ENCODE assay signal across 18 cellular contexts in the genomic region with DNA sequence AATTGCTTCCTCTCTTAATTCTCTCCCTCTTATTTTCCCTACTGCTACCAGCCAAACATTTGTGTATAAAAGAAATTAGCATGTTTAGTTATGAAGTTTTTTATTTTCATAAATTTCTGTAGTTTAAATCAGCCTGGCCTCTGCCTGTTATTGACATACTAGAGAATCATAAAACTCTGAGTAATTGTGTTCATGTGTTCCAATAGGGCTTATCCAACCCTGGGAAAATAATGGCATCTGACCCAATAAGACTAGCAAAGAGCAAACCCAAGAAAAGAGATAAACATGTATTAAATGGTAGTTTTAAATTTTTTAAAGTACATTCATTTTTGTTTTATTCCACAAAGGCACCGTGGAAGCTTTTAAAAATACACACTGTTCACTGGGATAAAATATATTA.
DNase-seq lines count a peak whose midpoint lies in the region; ATAC-seq, FAIRE-seq and TF ChIP-seq lines count a peak whose summit lies in the region.
"Had no signal": no experiment of that assay in that cellular context is flagged by ENCODE, and none has a peak within 500 bp of the region (broad histone marks: within the 10 kb centered on the region; RNA-seq: fewer than 3 reads in every experiment).

No MANE protein-coding gene starts in this region.

- H3K36me3 Mint-ChIP-seq in astrocyte (ENCODE audit: low read depth, unreplicated experiment), result no peaks in the 10 kb centered on the region
- peaks cover 5% of the 10 kb centered on the region for H3K36me3 Mint-ChIP-seq in mesothelial cell of epicardium
- H3K36me3 Mint-ChIP-seq: CD4-positive, alpha-beta memory T cell had no signal

- whole genome bisulfite sequencing in smooth muscle cell (ENCODE audit: low lambda C conversion rate), result 83% methylated on average over 1 of the region's 1 CpG

- peak; percentile 36 for DNase-seq in NCI-H748 treated with DMSO at 0.1 percent for 48 hours (lab: John Stamatoyannopoulos, UW)
- no peak for DNase-seq in astrocyte (ENCODE audit: low read depth)
- DNase-seq in mesothelial cell of epicardium (ENCODE audit: low spot score in 2 of 2, unreplicated experiment in 2 of 2), result no peak
- DNase-seq in smooth muscle cell (lab: John Stamatoyannopoulos, UW; ENCODE audit: unreplicated experiment), result no peak
- DNase-seq in AG08396 (ENCODE audit: low spot score), result no peak
- DNase-seq: Caco-2; CD4-positive, alpha-beta memory T cell; GF-D8; NCI-H187; NK-92 treated with Interleukin-12 subunit alpha and Interleukin-12 subunit beta, amount 100 ng/mL, for 24 hours; SIG-M5 had no signal

- H3K4me3 ChIP-seq in astrocyte (ENCODE audit: insufficient read depth, low read depth, low read length), result no peak overlapping the region
- H3K4me3 ChIP-seq in smooth muscle cell, result no peak overlapping the region
- H3K4me3 ChIP-seq: BLaER1 treated with 17β-estradiol and CSF1 and Interleukin-3, amounts not matched to agents 10 nM and 100 nM had no signal

- ATAC-seq in GM18868 (IDR thresholded peaks at IDR 0.05; ENCODE audit: unreplicated experiment) (no peak), GM21619 (IDR thresholded peaks at IDR 0.05; ENCODE audit: unreplicated experiment) (no peak)
- ATAC-seq: Panc1 had no signal

- H3K36me3 ChIP-seq in astrocyte (ENCODE audit: insufficient read depth, low read length), result no peaks in the 10 kb centered on the region
- H3K36me3 ChIP-seq in smooth muscle cell (ENCODE audit: low read depth), result no peaks in the 10 kb centered on the region
- H3K36me3 ChIP-seq: BLaER1 treated with 17β-estradiol and CSF1 and Interleukin-3, amounts not matched to agents 10 nM and 100 nM had no signal

- H3F3A ChIP-seq in smooth muscle cell (ENCODE audit: low read depth), result peaks cover 9% of the 10 kb centered on the region

- H3K4me1 ChIP-seq in astrocyte (ENCODE audit: insufficient read depth, low read length) (peaks cover 9% of the 10 kb centered on the region), smooth muscle cell (ENCODE audit: low read depth) (peaks cover 18% of the 10 kb centered on the region)
- H3K4me1 ChIP-seq: Caco-2 had no signal

- H3K4me2 ChIP-seq in astrocyte (ENCODE audit: low read length) (peak overlapping the region; percentile 26), smooth muscle cell (peak overlapping the region; percentile 60)
- H3K4me2 ChIP-seq: BLaER1 treated with 17β-estradiol and CSF1 and Interleukin-3, amounts not matched to agents 10 nM and 100 nM had no signal

- no peaks in the 10 kb centered on the region for H3K79me2 ChIP-seq in astrocyte (ENCODE audit: insufficient read depth, low read length)
- H3K79me2 ChIP-seq in smooth muscle cell (ENCODE audit: low read depth), result no peaks in the 10 kb centered on the region

- H3K27ac Mint-ChIP-seq in astrocyte (ENCODE audit: unreplicated experiment) (peak overlapping the region; percentile 55), mesothelial cell of epicardium (peak overlapping the region; percentile 54)
- H3K27ac Mint-ChIP-seq: CD4-positive, alpha-beta memory T cell; IgD-negative memory B cell had no signal

- TF ChIP-seq CTCF in astrocyte (IDR thresholded peaks at IDR 0.05; ENCODE audit: insufficient read depth, low read depth, low read length), result no peak
- no peak for TF ChIP-seq CTCF in mesothelial cell of epicardium (IDR thresholded peaks at IDR 0.05; ENCODE audit: unreplicated experiment)
- TF ChIP-seq CTCF in smooth muscle cell (IDR thresholded peaks at IDR 0.05; ENCODE audit: borderline replicate concordance, insufficient read depth, poor library complexity, severe bottlenecking), result no peak

- H3K4me3 Mint-ChIP-seq in astrocyte (ENCODE audit: unreplicated experiment) (no peak overlapping the region), mesothelial cell of epicardium (no peak overlapping the region)
- H3K4me3 Mint-ChIP-seq: CD4-positive, alpha-beta memory T cell; IgD-negative memory B cell had no signal

- H3K27me3 ChIP-seq in astrocyte (ENCODE audit: insufficient read depth, low read length) (no peaks in the 10 kb centered on the region), smooth muscle cell (ENCODE audit: low read depth) (no peaks in the 10 kb centered on the region)
- H3K27me3 ChIP-seq: BLaER1 treated with 17β-estradiol and CSF1 and Interleukin-3, amounts not matched to agents 10 nM and 100 nM had no signal

- FAIRE-seq in astrocyte (lab: Jason Lieb, UNC), result no peak
- FAIRE-seq: GM19239, H1 had no signal

- H3K4me1 Mint-ChIP-seq in astrocyte (ENCODE audit: low read depth, unreplicated experiment) (peaks cover 33% of the 10 kb centered on the region), mesothelial cell of epicardium (peaks cover 42% of the 10 kb centered on the region)
- H3K4me1 Mint-ChIP-seq: CD4-positive, alpha-beta memory T cell had no signal

- H3K9me3 Mint-ChIP-seq in astrocyte (ENCODE audit: unreplicated experiment) (no peaks in the 10 kb centered on the region), mesothelial cell of epicardium (peaks cover 28% of the 10 kb centered on the region)

- H3K9ac ChIP-seq in astrocyte (ENCODE audit: low read length) (no peak overlapping the region), smooth muscle cell (ENCODE audit: low read depth) (no peak overlapping the region)
- H3K9ac ChIP-seq: BLaER1 treated with 17β-estradiol and CSF1 and Interleukin-3, amounts not matched to agents 10 nM and 100 nM had no signal

- H4K20me1 ChIP-seq in astrocyte (ENCODE audit: insufficient read depth, low read length) (no peaks in the 10 kb centered on the region), smooth muscle cell (ENCODE audit: low read depth) (no peaks in the 10 kb centered on the region)
- H4K20me1 ChIP-seq: BLaER1 treated with 17β-estradiol and CSF1 and Interleukin-3, amounts not matched to agents 10 nM and 100 nM had no signal

- H2AFZ ChIP-seq in astrocyte (ENCODE audit: low read depth, low read length) (no peak overlapping the region), smooth muscle cell (ENCODE audit: low read depth) (no peak overlapping the region)

- H3K27ac ChIP-seq in astrocyte (ENCODE audit: low read depth, low read length) (no peak overlapping the region), smooth muscle cell (ENCODE audit: low read depth) (peak overlapping the region; percentile 75)
- H3K27ac ChIP-seq: BLaER1 treated with 17β-estradiol and CSF1 and Interleukin-3, amounts not matched to agents 10 nM and 100 nM had no signal

- H3K27me3 Mint-ChIP-seq in astrocyte (ENCODE audit: low read depth, unreplicated experiment) (no peaks in the 10 kb centered on the region), mesothelial cell of epicardium (ENCODE audit: low read depth) (peaks cover 2% of the 10 kb centered on the region)

- H3K9me3 ChIP-seq in astrocyte (ENCODE audit: insufficient read depth, low read depth, low read length), result no peaks in the 10 kb centered on the region
- no peaks in the 10 kb centered on the region for H3K9me3 ChIP-seq in smooth muscle cell (replicated peaks; ENCODE audit: low read depth)
- H3K9me3 ChIP-seq: Caco-2 had no signal
